ENCODE assay signal across 16 cellular contexts in the genomic region with DNA sequence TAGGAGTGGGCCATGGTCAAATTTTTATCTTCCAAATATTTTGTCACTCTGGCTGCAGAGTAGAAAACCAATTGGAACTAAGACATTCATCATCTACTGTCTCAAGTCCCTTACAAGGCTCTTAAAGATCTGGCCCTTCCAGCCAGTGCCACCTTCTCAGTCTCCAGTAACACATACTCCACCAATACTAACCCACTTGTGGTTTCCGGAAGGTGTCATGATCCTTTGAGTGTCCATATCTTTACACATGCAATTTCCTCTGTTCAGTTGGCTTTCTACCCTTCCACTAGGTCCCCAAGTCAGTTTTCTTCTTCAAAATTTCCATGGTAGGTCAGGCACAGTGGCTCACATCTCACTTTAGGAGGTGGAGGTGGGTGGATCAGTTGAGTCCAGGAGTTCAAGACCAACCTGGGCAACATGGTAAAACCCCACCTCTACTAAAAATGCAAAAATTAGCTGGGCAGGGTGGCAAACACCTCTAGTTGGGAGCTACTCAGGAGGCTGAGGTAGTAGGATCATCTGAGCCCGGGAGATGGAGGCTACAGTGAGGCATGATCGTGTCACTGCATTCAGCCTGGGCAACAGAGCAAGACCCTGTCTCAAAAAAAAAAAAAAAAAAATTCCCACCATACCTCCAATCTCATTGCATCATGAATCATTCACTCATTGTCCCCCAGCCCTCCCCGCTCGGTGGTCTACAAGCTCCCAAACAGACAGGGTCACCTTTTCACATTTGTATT. TPM values are rescaled to one million over a fixed set of nuclear protein-coding genes. Genes with fewer than 3 reads are reported as not detected.
DNase-seq lines count a peak whose midpoint lies in the region; ATAC-seq and TF ChIP-seq lines count a peak whose summit lies in the region.
"Had no signal": no experiment of that assay in that cellular context is flagged by ENCODE, and none has a peak within 500 bp of the region (broad histone marks: within the 10 kb centered on the region; RNA-seq: fewer than 3 reads in every experiment).

No MANE protein-coding gene starts in this region.

- H3K4me3 ChIP-seq in Loucy (ENCODE audit: low read length, poor library complexity, severe bottlenecking) (peak overlapping the region; percentile 58), neuronal stem cell (ENCODE audit: low read length in 2 of 2) (no peak overlapping the region)

- H3K18ac ChIP-seq in neuronal stem cell (ENCODE audit: low read length) = no peak overlapping the region

- H3K36me3 Mint-ChIP-seq in activated T-helper 17 cell treated with anti-CD3 and anti-CD28 coated beads, Interleukin-2, amount 50 U/mL, for 72 hours (ENCODE audit: low read depth) = no peaks in the 10 kb centered on the region
- H3K36me3 Mint-ChIP-seq: T-cell had no signal

- peak overlapping the region; percentile 52 for H3K27ac Mint-ChIP-seq in activated T-helper 17 cell treated with anti-CD3 and anti-CD28 coated beads, Interleukin-2, amount 50 U/mL, for 72 hours

- H3K79me1 ChIP-seq in neuronal stem cell (ENCODE audit: low read depth, low read length) = no peaks in the 10 kb centered on the region

- no peak overlapping the region for H2BK12ac ChIP-seq in neuronal stem cell (ENCODE audit: low read length)

- H3K9me3 Mint-ChIP-seq in activated T-helper 17 cell treated with anti-CD3 and anti-CD28 coated beads, Interleukin-2, amount 50 U/mL, for 72 hours = no peaks in the 10 kb centered on the region
- H3K9me3 Mint-ChIP-seq: neural crest cell, T-cell had no signal

- no CpG with 5 or more reads among the region's 5 CpGs for WGBS in neuronal stem cell (ENCODE audit: extremely low coverage in 2 of 2, insufficient read length in 2 of 2, insufficient replicate concordance in 1 of 2), 2 donors

- H2BK5ac ChIP-seq in neuronal stem cell (ENCODE audit: low read length) = no peak overlapping the region

- H4K8ac ChIP-seq in neuronal stem cell (ENCODE audit: low read depth, low read length) = no peak overlapping the region

- H4K20me1 ChIP-seq in Loucy (ENCODE audit: insufficient read depth, low read length, poor library complexity, severe bottlenecking) = no peaks in the 10 kb centered on the region

- no peaks in the 10 kb centered on the region for H3K79me2 ChIP-seq in Loucy (ENCODE audit: insufficient read depth, low read length)

- H3K4me1 ChIP-seq in Loucy (ENCODE audit: insufficient read depth, low read length, poor library complexity, severe bottlenecking) (peaks cover 12% of the 10 kb centered on the region), neuronal stem cell (ENCODE audit: control insufficient read depth in 2 of 2, insufficient read depth in 1 of 2, low read depth in 1 of 2, low read length in 2 of 2) (peaks cover 0 to 2% of the 10 kb centered on the region in 2 donors)
- H3K4me1 ChIP-seq: foreskin keratinocyte had no signal

- H3K9ac ChIP-seq in Loucy (ENCODE audit: low read depth, low read length, poor library complexity, severe bottlenecking) (peak overlapping the region; percentile 46), neuronal stem cell (ENCODE audit: low read depth, low read length, poor library complexity) (no peak overlapping the region)

- no peak overlapping the region for H3K23ac ChIP-seq in neuronal stem cell (ENCODE audit: low read depth, low read length, poor library complexity)

- no peaks in the 10 kb centered on the region for H3K36me3 ChIP-seq in Loucy (ENCODE audit: insufficient read depth, low read length)
- H3K36me3 ChIP-seq in neuronal stem cell (replicated peaks in 1 of 2; ENCODE audit: control insufficient read depth in 2 of 2, insufficient read depth in 2 of 2, low read length in 2 of 2) = no peaks in the 10 kb centered on the region

- H3K27me3 ChIP-seq in Loucy (ENCODE audit: insufficient read depth, low read length, poor library complexity, severe bottlenecking) = no peaks in the 10 kb centered on the region
- H3K27me3 ChIP-seq in neuronal stem cell (ENCODE audit: control insufficient read depth in 3 of 3, insufficient read depth in 3 of 3, low read depth in 1 of 3, low read length in 3 of 3) = peaks cover 0 to 5% (median 0%) of the 10 kb centered on the region in 3 experiments
- H3K27me3 ChIP-seq: foreskin keratinocyte had no signal

- no peak for TF ChIP-seq CTCF in Loucy (conservative IDR thresholded peaks at IDR 0.05; ENCODE audit: low read length)

- peak; percentile 41 for ATAC-seq in activated T-helper 17 cell treated with anti-CD3 and anti-CD28 coated beads, Interleukin-2, amount 50 U/mL, for 72 hours (replicated peaks)
- no peak for ATAC-seq in HG03095 (IDR thresholded peaks at IDR 0.05; ENCODE audit: unreplicated experiment)
- ATAC-seq in GM19397 (IDR thresholded peaks at IDR 0.05; ENCODE audit: unreplicated experiment) = no peak
- ATAC-seq: foreskin keratinocyte had no signal

- H3K4me1 Mint-ChIP-seq in activated T-helper 17 cell treated with anti-CD3 and anti-CD28 coated beads, Interleukin-2, amount 50 U/mL, for 72 hours = peaks cover 14% of the 10 kb centered on the region

- H2BK120ac ChIP-seq in neuronal stem cell (ENCODE audit: low read depth, low read length) = no peak overlapping the region

- H3K4me2 ChIP-seq in Loucy (ENCODE audit: low read depth, low read length, poor library complexity, severe bottlenecking) (peak overlapping the region; percentile 70), neuronal stem cell (ENCODE audit: insufficient read depth, low read length, poor library complexity, severe bottlenecking) (no peak overlapping the region)

- no peak overlapping the region for H3K27ac ChIP-seq in neuronal stem cell (replicated peaks; ENCODE audit: low read length)
- H3K27ac ChIP-seq: C4-2B, foreskin keratinocyte had no signal

- H3K14ac ChIP-seq in neuronal stem cell (ENCODE audit: low read length) = no peak overlapping the region

- H3F3A ChIP-seq in Loucy (ENCODE audit: low read depth) = no peaks in the 10 kb centered on the region

- no peak overlapping the region for H4K91ac ChIP-seq in neuronal stem cell (ENCODE audit: low read depth, low read length, poor library complexity)

- H2BK15ac ChIP-seq in neuronal stem cell (ENCODE audit: low read length) = peak overlapping the region; percentile 6

- H3K4ac ChIP-seq in neuronal stem cell (ENCODE audit: low read length) = no peak overlapping the region

- H3K9me3 ChIP-seq in Loucy (ENCODE audit: insufficient read depth, low read depth, low read length) (no peaks in the 10 kb centered on the region), neuronal stem cell (replicated peaks in 1 of 2; ENCODE audit: control insufficient read depth in 2 of 2, insufficient read depth in 1 of 2, low read depth in 1 of 2, low read length in 2 of 2) (no peaks in the 10 kb centered on the region)

- peaks cover 9% of the 10 kb centered on the region for H3K27me3 Mint-ChIP-seq in activated T-helper 17 cell treated with anti-CD3 and anti-CD28 coated beads, Interleukin-2, amount 50 U/mL, for 72 hours

- peak overlapping the region; percentile 41 for H3K4me3 Mint-ChIP-seq in activated T-helper 17 cell treated with anti-CD3 and anti-CD28 coated beads, Interleukin-2, amount 50 U/mL, for 72 hours

- no peaks in the 10 kb centered on the region for H3K9me2 ChIP-seq in Loucy (replicated peaks; ENCODE audit: low read depth, low read length)

- H2AFZ ChIP-seq in Loucy (ENCODE audit: low read length) (peak overlapping the region; percentile 88; the same call in 1 of the 2 replicates), neuronal stem cell (ENCODE audit: low read length) (peak overlapping the region; percentile 76)

- H2AK5ac ChIP-seq in neuronal stem cell (ENCODE audit: low read depth, low read length) = no peak overlapping the region

- peak; percentile 96 for DNase-seq in GF-D8 (lab: John Stamatoyannopoulos, UW)
- no peak for DNase-seq in neuronal stem cell (ENCODE audit: low spot score)
- no peak for DNase-seq in NCI-H446 treated with DMSO at 0.1 percent for 48 hours (lab: John Stamatoyannopoulos, UW)
- DNase-seq: activated CD4-positive, alpha-beta T cell treated with anti-CD3 and anti-CD28 coated beads for 1 hour; foreskin keratinocyte; MV-4-11; NCI-H2081 treated with DMSO at 0.1 percent for 48 hours; NCI-H774; RPMI8226; T-cell had no signal

RNA-seq across cellular contexts. Expression of a gene that starts 6.0 kb away (rescaled TPM):
- 100 to 1,000 TPM; 141 to 163 TPM for total RNA-seq in activated T-helper 17 cell treated with anti-CD3 and anti-CD28 coated beads, Interleukin-2, amount 50 U/mL, for 72 hours
- polyA plus RNA-seq in neuronal stem cell (2013, experiment 1 of 2) = 72.0 TPM
- 76.5 TPM for polyA plus RNA-seq in neuronal stem cell (2013, experiment 2 of 2)

RNA-seq across cellular contexts. Expression of a gene that starts 44.9 kb away (rescaled TPM):
- 10 to 100 TPM; 76.5 to 79.8 TPM for total RNA-seq in activated T-helper 17 cell treated with anti-CD3 and anti-CD28 coated beads, Interleukin-2, amount 50 U/mL, for 72 hours
- 63.4 TPM for polyA plus RNA-seq in neuronal stem cell (2013, experiment 1 of 2)
- 59.4 TPM for polyA plus RNA-seq in neuronal stem cell (2013, experiment 2 of 2)
